Comparison of ENCODE assay signal across 8 cellular contexts in genomic region chr7:122803323-122803722, GRCh38.
DNase-seq lines count a peak whose midpoint lies in the region; ATAC-seq and TF ChIP-seq lines count a peak whose summit lies in the region.

No MANE protein-coding gene starts in this region.

- no peaks in the 10 kb centered on the region for H3K27me3 Mint-ChIP-seq in brain
- H3K27me3 Mint-ChIP-seq in activated naive CD8-positive, alpha-beta T cell treated with anti-CD3 and anti-CD28 coated beads for 36 hours: no peaks in the 10 kb centered on the region

- no peaks in the 10 kb centered on the region for H3K36me3 ChIP-seq in right lobe of liver

- H3K4me1 Mint-ChIP-seq in brain: peaks cover 19% of the 10 kb centered on the region
- no peaks in the 10 kb centered on the region for H3K4me1 Mint-ChIP-seq in activated naive CD8-positive, alpha-beta T cell treated with anti-CD3 and anti-CD28 coated beads for 36 hours

- 46% methylated on average over 2 of the region's 2 CpGs for WGBS in right lobe of liver (ENCODE audit: insufficient coverage, low coverage, low lambda C conversion rate, missing lambda C conversion rate)

- TF ChIP-seq POLR2A in right lobe of liver (IDR thresholded peaks at IDR 0.05): no peak

- peak; percentile 31 for DNase-seq in D341Med (ENCODE audit: low spot score)
- peak; percentile 8 for DNase-seq in HuH-7 (ENCODE audit: low spot score)
- no peak for DNase-seq in right lobe of liver
- no peak for DNase-seq in activated naive CD8-positive, alpha-beta T cell treated with anti-CD3 and anti-CD28 coated beads for 36 hours
- DNase-seq in ureter (ENCODE audit: low spot score): no peak

- peak overlapping the region in 4 of 5 experiments; percentile 5 to 77 (median 57) for H3K27ac Mint-ChIP-seq in brain
- no peak overlapping the region for H3K27ac Mint-ChIP-seq in activated naive CD8-positive, alpha-beta T cell treated with anti-CD3 and anti-CD28 coated beads for 36 hours

- H3K36me3 Mint-ChIP-seq in brain: no peaks in the 10 kb centered on the region
- no peaks in the 10 kb centered on the region for H3K36me3 Mint-ChIP-seq in activated naive CD8-positive, alpha-beta T cell treated with anti-CD3 and anti-CD28 coated beads for 36 hours

- peak in 1 of 2 experiments; percentile 66 for TF ChIP-seq CTCF in brain (conservative IDR thresholded peaks at IDR 0.05)
- TF ChIP-seq CTCF in right lobe of liver (IDR thresholded peaks at IDR 0.05): peak; percentile 52 to 67 (median 58)

- no peaks in the 10 kb centered on the region for H3K9me3 Mint-ChIP-seq in brain
- no peaks in the 10 kb centered on the region for H3K9me3 Mint-ChIP-seq in activated naive CD8-positive, alpha-beta T cell treated with anti-CD3 and anti-CD28 coated beads for 36 hours

- no peaks in the 10 kb centered on the region for H3K4me1 ChIP-seq in right lobe of liver

- ATAC-seq in right lobe of liver (peak; percentile 67 to 76 (median 72)), GM18870 (IDR thresholded peaks at IDR 0.05; ENCODE audit: unreplicated experiment) (no peak), HG03571 (IDR thresholded peaks at IDR 0.05; ENCODE audit: unreplicated experiment) (no peak)

- H3K4me3 Mint-ChIP-seq in brain: no peak overlapping the region
- H3K4me3 Mint-ChIP-seq in activated naive CD8-positive, alpha-beta T cell treated with anti-CD3 and anti-CD28 coated beads for 36 hours: no peak overlapping the region

- no peak overlapping the region for H3K4me3 ChIP-seq in right lobe of liver

- no peaks in the 10 kb centered on the region for H3K9me3 ChIP-seq in right lobe of liver

- intact Hi-C loops in right lobe of liver (cut with DNase I): no loop called here

- no peak overlapping the region for H3K27ac ChIP-seq in right lobe of liver

- H3K27me3 ChIP-seq in right lobe of liver: no peaks in the 10 kb centered on the region

Comparison
In these comparisons a context has a peak if more than half of its experiments do, and no peak if none do; other contexts are left out.
1. DNase-seq: peak in D341Med (single experiment) and HuH-7 (single experiment); none in right lobe of liver (0 of 3), activated naive CD8-positive, alpha-beta T cell treated with anti-CD3 and anti-CD28 coated beads for 36 hours (single experiment) and ureter (single experiment).
2. ATAC-seq: peak in right lobe of liver (4 of 4); none in GM18870 (single experiment) and HG03571 (single experiment).